Comparison of ENCODE assay signal across 9 cellular contexts in genomic region chr20:44069203-44069931, GRCh38.
DNase-seq lines count a peak whose midpoint lies in the region; ATAC-seq, FAIRE-seq and TF ChIP-seq lines count a peak whose summit lies in the region.
"Had no signal": no experiment of that assay in that cellular context is flagged by ENCODE, and none has a peak within 500 bp of the region (broad histone marks: within the 10 kb centered on the region; RNA-seq: fewer than 3 reads in every experiment).

No MANE protein-coding gene starts in this region.

- no peak overlapping the region for H3K4ac ChIP-seq in trophoblast cell (ENCODE audit: low read depth, low read length)

- H3K27me3 ChIP-seq in mucosa of rectum (ENCODE audit: control insufficient read depth in 2 of 2, insufficient read depth in 2 of 2, low read length in 2 of 2) (no peaks in the 10 kb centered on the region), trophoblast cell (ENCODE audit: insufficient read depth, low read length) (no peaks in the 10 kb centered on the region), BE2C (no peaks in the 10 kb centered on the region)
- H3K27me3 ChIP-seq: ovary had no signal

- H2AFZ ChIP-seq in trophoblast cell (ENCODE audit: insufficient read depth, low read length, poor library complexity): no peak overlapping the region

- ATAC-seq in HG03175 (IDR thresholded peaks at IDR 0.05; ENCODE audit: unreplicated experiment) (peak; percentile 58), GM18873 (IDR thresholded peaks at IDR 0.05; ENCODE audit: low FRiP score, unreplicated experiment) (no peak)
- peak; percentile 70 for ATAC-seq in activated CD8-positive, alpha-beta T cell treated with anti-CD3 and anti-CD28 coated beads for 36 hours

- H3K14ac ChIP-seq in trophoblast cell (ENCODE audit: low read length): no peak overlapping the region

- H3K4me1 ChIP-seq in mucosa of rectum (ENCODE audit: control insufficient read depth in 2 of 2, insufficient read depth in 2 of 2, low read length in 2 of 2) (peaks cover 0 to 8% of the 10 kb centered on the region in 2 donors), trophoblast cell (ENCODE audit: control insufficient read depth in 1 of 2, insufficient read depth in 2 of 2, low read length in 2 of 2) (no peaks in the 10 kb centered on the region), BE2C (peaks cover 14% of the 10 kb centered on the region; the same call in 1 of the 2 replicates)

- peak overlapping the region; percentile 78 to 80 for H3K27ac ChIP-seq in mucosa of rectum (ENCODE audit: low read depth in 2 of 2, low read length in 2 of 2)
- H3K27ac ChIP-seq in trophoblast cell (ENCODE audit: low read depth, low read length): no peak overlapping the region
- H3K27ac ChIP-seq: ovary had no signal

- intact Hi-C loops in activated CD8-positive, alpha-beta T cell treated with anti-CD3 and anti-CD28 coated beads for 36 hours (cut with micrococcal nuclease): no loop called here

- no peaks in the 10 kb centered on the region for H3K36me3 Mint-ChIP-seq in activated CD8-positive, alpha-beta T cell treated with anti-CD3 and anti-CD28 coated beads for 36 hours (ENCODE audit: low read depth)

- peak overlapping the region in 1 of 2 donors; percentile 1 for H3K4me3 ChIP-seq in mucosa of rectum (ENCODE audit: low read length in 2 of 2)
- H3K4me3 ChIP-seq in trophoblast cell (ENCODE audit: low read depth, low read length): no peak overlapping the region
- H3K4me3 ChIP-seq in BE2C (ENCODE audit: low read depth, low read length): no peak overlapping the region
- H3K4me3 ChIP-seq: ovary had no signal

- peaks cover 2% of the 10 kb centered on the region for H3K27me3 Mint-ChIP-seq in activated CD8-positive, alpha-beta T cell treated with anti-CD3 and anti-CD28 coated beads for 36 hours

- peak overlapping the region; percentile 57 for H3K4me3 Mint-ChIP-seq in activated CD8-positive, alpha-beta T cell treated with anti-CD3 and anti-CD28 coated beads for 36 hours

- DNase-seq in GM12891 (ENCODE audit: insufficient read length, low spot score) (peak; percentile 50), trophoblast cell (no peak), urothelium cell line (ENCODE audit: low spot score) (no peak), BE2C (no peak)
- peak; percentile 90 for DNase-seq in activated CD8-positive, alpha-beta T cell treated with anti-CD3 and anti-CD28 coated beads for 36 hours

- H3K9me3 Mint-ChIP-seq in activated CD8-positive, alpha-beta T cell treated with anti-CD3 and anti-CD28 coated beads for 36 hours: no peaks in the 10 kb centered on the region

- no peak overlapping the region for H2AK5ac ChIP-seq in trophoblast cell (ENCODE audit: low read length)

- no peak overlapping the region for H4K12ac ChIP-seq in trophoblast cell (ENCODE audit: low read depth, low read length)

- H3K9me3 ChIP-seq in mucosa of rectum (ENCODE audit: control insufficient read depth in 2 of 2, low read length in 2 of 2): no peaks in the 10 kb centered on the region
- H3K9me3 ChIP-seq in trophoblast cell (ENCODE audit: insufficient read depth, low read depth, low read length): peaks cover 2% of the 10 kb centered on the region
- no peaks in the 10 kb centered on the region for H3K9me3 ChIP-seq in BE2C
- H3K9me3 ChIP-seq: ovary had no signal

- no peak overlapping the region for H3K18ac ChIP-seq in trophoblast cell (ENCODE audit: low read length)

- no peaks in the 10 kb centered on the region for H3K36me3 ChIP-seq in mucosa of rectum (ENCODE audit: control insufficient read depth in 2 of 2, insufficient read depth in 2 of 2, low read length in 2 of 2)
- H3K36me3 ChIP-seq in trophoblast cell (ENCODE audit: control insufficient read depth in 1 of 2, insufficient read depth in 2 of 2, low read length in 2 of 2): no peaks in the 10 kb centered on the region
- H3K36me3 ChIP-seq in BE2C: no peaks in the 10 kb centered on the region
- H3K36me3 ChIP-seq: ovary had no signal

- no CpG with 5 or more reads among the region's 26 CpGs for WGBS in trophoblast cell (ENCODE audit: extremely low coverage, insufficient coverage, insufficient read length)

- FAIRE-seq in GM12891 (lab: Jason Lieb, UNC) (peak; percentile 83), urothelium cell line (lab: Jason Lieb, UNC) (no peak)

- TF ChIP-seq CTCF in activated CD8-positive, alpha-beta T cell treated with anti-CD3 and anti-CD28 coated beads for 36 hours (IDR thresholded peaks at IDR 0.05): no peak
- no peak for TF ChIP-seq CTCF in BE2C (IDR thresholded peaks at IDR 0.05; ENCODE audit: low read depth, low read length)

- TF ChIP-seq POLR2A in GM12891 (IDR thresholded peaks at IDR 0.05; ENCODE audit: low read depth, low read length): no peak

- H3K9ac ChIP-seq in mucosa of rectum (ENCODE audit: low read depth in 1 of 2, low read length in 2 of 2) (peak overlapping the region; percentile 38 to 54), trophoblast cell (ENCODE audit: low read length) (no peak overlapping the region)

- no peak overlapping the region for H4K8ac ChIP-seq in trophoblast cell (ENCODE audit: low read depth, low read length)

- CTCF ChIA-PET in activated CD8-positive, alpha-beta T cell treated with anti-CD3 and anti-CD28 coated beads for 36 hours (lab: Charles Lee): interaction anchor here (1.0 to 2.3 kb wide), 7 partner anchors 10 to 91 kb away, joined by 3 to 9 read pairs (median 4); no protein-coding TSS in a partner anchor

- no peak overlapping the region for H3K4me2 ChIP-seq in trophoblast cell (ENCODE audit: low read length)

- no peak overlapping the region for H4K91ac ChIP-seq in trophoblast cell (ENCODE audit: low read depth, low read length)

- peaks cover 63% of the 10 kb centered on the region for H3K4me1 Mint-ChIP-seq in activated CD8-positive, alpha-beta T cell treated with anti-CD3 and anti-CD28 coated beads for 36 hours (ENCODE audit: low read depth)

- POLR2A ChIA-PET in activated CD8-positive, alpha-beta T cell treated with anti-CD3 and anti-CD28 coated beads for 36 hours (lab: Charles Lee): interaction anchor here (0.7 to 1.8 kb wide), 5 partner anchors 11 to 318 kb away, joined by 3 to 9 read pairs (median 3); no protein-coding TSS in a partner anchor

- H3K79me1 ChIP-seq in trophoblast cell (ENCODE audit: low read length): no peaks in the 10 kb centered on the region

- H3K79me2 ChIP-seq in trophoblast cell (ENCODE audit: control insufficient read depth, insufficient read depth, low read length, poor library complexity): no peaks in the 10 kb centered on the region

- H3K27ac Mint-ChIP-seq in activated CD8-positive, alpha-beta T cell treated with anti-CD3 and anti-CD28 coated beads for 36 hours: peak overlapping the region; percentile 92

- H2BK120ac ChIP-seq in trophoblast cell (ENCODE audit: insufficient read depth, low read length, poor library complexity): no peak overlapping the region

- H2BK12ac ChIP-seq in trophoblast cell (ENCODE audit: low read length): no peak overlapping the region

- no peak overlapping the region for H3K23ac ChIP-seq in trophoblast cell (ENCODE audit: low read length)

- no peak overlapping the region for H2BK5ac ChIP-seq in trophoblast cell (ENCODE audit: low read depth, low read length, poor library complexity)

TF ChIP-seq in GM12891, 5 proteins besides CTCF, POLR2A, EP300 and RAD21:
- TF ChIP-seq TAF1 (IDR thresholded peaks at IDR 0.05; ENCODE audit: low read depth, low read length) (no peak), POLR2AphosphoS5 (IDR thresholded peaks at IDR 0.05; ENCODE audit: low read depth, low read length) (peak; percentile 3; the same call in 1 of the 2 replicates), PAX5 (IDR thresholded peaks at IDR 0.05; ENCODE audit: insufficient read depth, low read length, severe bottlenecking) (no peak), POU2F2 (IDR thresholded peaks at IDR 0.05; ENCODE audit: low read depth, low read length) (no peak; the same call in 1 of the 2 replicates)

Comparison
In these comparisons a context has a peak if more than half of its experiments do, and no peak if none do; other contexts are left out.
1. DNase-seq: peak in GM12891 (single experiment) and activated CD8-positive, alpha-beta T cell treated with anti-CD3 and anti-CD28 coated beads for 36 hours (single experiment); none in trophoblast cell (0 of 2), urothelium cell line (single experiment) and BE2C (single experiment).